8 cellular contexts compared by ENCODE assay signal in the genomic region with DNA sequence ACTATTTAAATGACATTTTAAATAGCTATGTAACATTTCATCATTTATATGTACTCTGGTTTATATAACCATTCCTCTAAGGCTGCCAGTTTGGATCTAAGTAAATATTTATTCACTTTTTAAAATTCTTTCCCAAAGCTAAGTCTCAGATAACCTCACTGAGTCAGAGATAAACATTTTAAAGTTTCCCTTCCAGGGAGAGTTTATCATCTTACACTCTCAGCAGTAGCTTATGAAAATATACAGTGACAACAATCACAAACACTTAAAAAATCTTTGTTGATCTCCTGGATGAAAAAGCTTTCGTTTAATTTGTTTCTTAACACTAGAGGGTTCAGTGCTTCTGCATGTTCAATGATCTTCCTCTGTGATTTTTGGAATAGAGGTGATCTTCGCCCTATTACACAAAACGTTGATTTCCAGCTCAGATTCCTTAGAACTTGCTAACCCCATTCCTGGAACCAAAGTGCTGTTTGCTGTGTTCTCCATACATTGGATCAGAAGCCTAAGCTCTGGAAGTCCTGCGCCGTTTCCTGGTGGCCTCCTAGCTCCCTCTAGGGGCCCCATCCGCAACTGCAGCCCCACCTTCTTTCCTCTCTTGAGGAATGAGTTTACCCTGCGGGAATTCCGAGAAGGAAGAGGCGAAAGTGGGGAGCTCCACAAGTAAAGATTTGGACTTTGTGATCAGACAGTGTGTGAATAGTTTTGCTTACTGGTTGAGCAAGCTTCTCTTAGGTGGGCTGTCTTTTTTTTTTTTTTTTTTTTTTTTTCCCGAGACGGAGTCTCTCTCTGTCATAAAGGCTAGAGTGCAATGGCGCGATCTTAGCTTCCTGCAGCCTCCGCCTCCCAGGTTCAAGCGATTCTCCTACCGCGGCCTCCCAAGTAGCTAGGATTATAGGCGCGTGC. TPM values are rescaled to one million over a fixed set of nuclear protein-coding genes. Genes with fewer than 3 reads are reported as not detected.
DNase-seq lines count a peak whose midpoint lies in the region; ATAC-seq, FAIRE-seq and TF ChIP-seq lines count a peak whose summit lies in the region.

No MANE protein-coding gene starts in this region.

- H3K36me3 ChIP-seq in gastroesophageal sphincter (no peaks in the 10 kb centered on the region), pancreas (no peaks in the 10 kb centered on the region)

- intact Hi-C loops in pancreas (cut with DNase I), result loop anchor here (5.0 to 10.0 kb wide), 3 partner anchors 68 to 148 kb away; a partner anchor contains a TSS

- ATAC-seq in gastroesophageal sphincter, result peak; percentile 49
- ATAC-seq in pancreas, result peak; percentile 59 to 83 (median 77)
- ATAC-seq in GM18861 (IDR thresholded peaks at IDR 0.05; ENCODE audit: unreplicated experiment), result no peak
- ATAC-seq in GM21528 (IDR thresholded peaks at IDR 0.05; ENCODE audit: low FRiP score, unreplicated experiment), result no peak

- no peaks in the 10 kb centered on the region for H3K9me3 ChIP-seq in gastroesophageal sphincter
- H3K9me3 ChIP-seq in pancreas, result no peaks in the 10 kb centered on the region

- H3K27me3 ChIP-seq in gastroesophageal sphincter, result no peaks in the 10 kb centered on the region
- no peaks in the 10 kb centered on the region for H3K27me3 ChIP-seq in pancreas

- TF ChIP-seq POLR2A in gastroesophageal sphincter (IDR thresholded peaks at IDR 0.05), result no peak

- peak; percentile 80 to 95 (median 88) for TF ChIP-seq CTCF in gastroesophageal sphincter (IDR thresholded peaks at IDR 0.05)
- peak; percentile 79 to 93 (median 86) for TF ChIP-seq CTCF in pancreas (IDR thresholded peaks at IDR 0.05)

- WGBS in gastroesophageal sphincter (ENCODE audit: low coverage in 1 of 2), 2 donors, result 56 to 69% methylated on average over 14 to 19 of the region's 19 CpGs
- 61 to 65% methylated on average over 19 of the region's 19 CpGs for whole genome bisulfite sequencing in pancreas, 2 donors

- peaks cover 0 to 49% (median 3%) of the 10 kb centered on the region in 3 donors for H3K4me1 ChIP-seq in gastroesophageal sphincter
- peaks cover 0 to 6% (median 3%) of the 10 kb centered on the region in 3 donors for H3K4me1 ChIP-seq in pancreas

- DNase-seq in A172 (ENCODE audit: low spot score), result peak; percentile 75
- DNase-seq in GM03348 (ENCODE audit: low spot score), result peak; percentile 80
- peak; percentile 23 for DNase-seq in NCI-H510A (lab: John Stamatoyannopoulos, UW)
- peak; percentile 52 for DNase-seq in activated naive CD4-positive, alpha-beta T cell treated with Interleukin-2 at 50 U/mL for 16 hours
- DNase-seq in pancreas, result peak in 5 of 6 donors; percentile 54 to 85 (median 81)

- no peak for TF ChIP-seq EP300 in gastroesophageal sphincter (IDR thresholded peaks at IDR 0.05)

- peak overlapping the region in 2 of 4 donors; percentile 9 to 15 for H3K27ac ChIP-seq in gastroesophageal sphincter
- H3K27ac ChIP-seq in pancreas, result no peak overlapping the region

- H3K4me3 ChIP-seq in gastroesophageal sphincter (no peak overlapping the region), pancreas (no peak overlapping the region)

- FAIRE-seq in pancreas (lab: Jason Lieb, UNC), result no peak

RNA-seq across cellular contexts. Expression of a gene that starts 29.3 kb away (rescaled TPM):
- 26.6 and 31.2 TPM in 2 replicates for total RNA-seq in A172 (2014; rRNA removed; shearing (Covaris generic))
- total RNA-seq in gastroesophageal sphincter (10 to 100 TPM; 31.9 to 52.6 (median 38.2) TPM), pancreas (10 to 100 TPM; 15.4 to 29.8 (median 18.4) TPM)
- polyA plus RNA-seq in pancreas, result 10 to 100 TPM; 18.3 to 28.9 TPM

Comparison
In these comparisons a context has a peak if more than half of its experiments do, and no peak if none do; other contexts are left out.
1. DNase-seq: peak in every context shown above with its lines; median percentile 81 in pancreas; 80 in GM03348; 75 in A172; 52 in activated naive CD4-positive, alpha-beta T cell treated with Interleukin-2 at 50 U/mL for 16 hours; 23 in NCI-H510A.
2. ATAC-seq: peak in gastroesophageal sphincter (single experiment) and pancreas (4 of 4); none in GM18861 (single experiment) and GM21528 (single experiment).